In the genomic region with DNA sequence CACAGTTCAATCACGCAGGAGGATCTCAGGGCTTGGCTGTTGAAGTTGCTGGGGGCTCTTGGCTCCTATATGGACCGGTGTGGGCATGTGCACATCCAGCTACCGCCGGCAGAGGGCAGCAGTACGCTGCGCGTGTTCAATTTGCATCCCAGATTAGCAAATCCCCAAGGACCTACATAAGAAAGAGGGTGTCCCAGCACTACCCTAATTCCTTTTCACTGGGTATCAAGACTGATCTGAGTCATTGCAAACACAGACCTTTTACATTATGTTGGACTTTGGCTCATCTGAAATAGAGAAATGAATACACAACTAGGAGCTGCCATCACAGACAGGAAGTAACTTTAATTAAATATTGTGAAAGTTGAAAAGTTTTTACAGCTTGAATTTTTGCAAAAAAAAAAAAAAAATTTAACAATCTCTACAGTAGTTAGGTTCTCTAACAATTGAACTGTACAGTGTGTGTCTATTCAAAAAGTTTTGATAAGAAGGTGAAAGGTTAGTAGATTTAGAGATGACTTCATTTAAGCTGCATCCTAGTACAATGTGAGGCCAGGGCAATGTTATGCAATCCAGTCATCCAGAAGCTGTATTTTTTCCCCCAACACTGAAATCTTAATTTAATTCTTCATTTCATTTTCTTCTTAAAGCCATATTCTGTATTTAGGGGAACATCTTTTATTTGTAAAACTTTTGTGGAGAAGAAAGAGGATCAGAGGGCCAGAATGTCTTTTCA, we compare ENCODE assay signal across 1 cellular context.
TF ChIP-seq lines count a peak whose summit lies in the region.

No MANE protein-coding gene starts in this region.

TF ChIP-seq in IMR-90, 13 proteins besides CTCF, POLR2A, EP300 and RAD21 (continued from another document):
- TF ChIP-seq ELK1 (IDR thresholded peaks at IDR 0.05; ENCODE audit: borderline replicate concordance, low read depth, low read length) (no peak), CEBPB (IDR thresholded peaks at IDR 0.05; ENCODE audit: low read depth, low read length) (0 out of 2 replicates have a peak, but pooled peaks have one; percentile 22), NFE2L2 (IDR thresholded peaks at IDR 0.05; ENCODE audit: low read depth, low read length) (no peak)
- TF ChIP-seq, protein P1, sequence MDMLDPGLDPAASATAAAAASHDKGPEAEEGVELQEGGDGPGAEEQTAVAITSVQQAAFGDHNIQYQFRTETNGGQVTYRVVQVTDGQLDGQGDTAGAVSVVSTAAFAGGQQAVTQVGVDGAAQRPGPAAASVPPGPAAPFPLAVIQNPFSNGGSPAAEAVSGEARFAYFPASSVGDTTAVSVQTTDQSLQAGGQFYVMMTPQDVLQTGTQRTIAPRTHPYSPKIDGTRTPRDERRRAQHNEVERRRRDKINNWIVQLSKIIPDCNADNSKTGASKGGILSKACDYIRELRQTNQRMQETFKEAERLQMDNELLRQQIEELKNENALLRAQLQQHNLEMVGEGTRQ (IDR thresholded peaks at IDR 0.05; ENCODE audit: low read depth, low read length), result no peak
TF ChIP-seq in IMR-90: peak in this region for 2.
